8 cellular contexts compared by ENCODE assay signal in the genomic region with DNA sequence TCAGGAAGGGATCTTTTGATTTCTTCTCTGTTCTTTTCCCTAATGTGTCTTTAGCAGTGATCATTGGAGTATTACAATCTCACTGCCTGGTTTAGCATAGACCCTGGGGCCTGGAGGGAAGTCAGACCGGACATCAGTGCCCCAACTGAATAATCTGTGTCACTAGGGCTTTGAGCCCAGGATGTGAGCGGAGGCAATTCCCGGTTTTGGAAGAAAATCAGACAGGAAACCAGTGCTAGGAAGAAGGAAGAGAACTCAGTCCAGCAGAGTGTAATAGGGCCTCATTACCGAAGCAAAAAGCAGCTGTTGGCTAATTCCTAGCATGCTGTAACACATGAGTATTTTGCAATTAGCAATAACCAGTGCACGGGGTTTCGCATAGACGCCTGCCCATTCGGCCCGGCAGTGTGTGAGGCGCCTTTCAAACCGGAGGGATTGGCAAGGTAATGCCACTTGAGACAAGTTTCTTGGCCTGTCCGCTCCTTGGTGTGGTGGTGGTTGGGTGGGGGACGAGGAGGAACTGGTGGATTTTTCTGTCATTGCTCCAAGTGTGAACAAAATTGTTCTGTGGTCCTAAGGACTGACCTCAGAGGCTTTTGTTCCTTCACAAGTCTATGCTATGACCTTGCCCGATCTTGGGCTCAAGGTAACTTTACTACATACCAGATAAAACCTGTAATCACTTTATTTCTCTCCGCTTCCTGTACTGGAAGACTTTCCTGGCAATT. TPM values are rescaled to one million over a fixed set of nuclear protein-coding genes. Genes with fewer than 3 reads are reported as not detected.
DNase-seq lines count a peak whose midpoint lies in the region; ATAC-seq and TF ChIP-seq lines count a peak whose summit lies in the region.

No MANE protein-coding gene starts in this region.

- H3K9ac ChIP-seq in muscle layer of colon (ENCODE audit: low read length): peak overlapping the region; percentile 89

- H3K36me3 Mint-ChIP-seq in T-helper 2 cell treated with Interferon-gamma antibody and Interleukin-4, amounts not matched to agents 5 μg/mL and 100 μg/mL, for 36 hours (ENCODE audit: low read depth): peaks cover 10% of the 10 kb centered on the region

- peaks cover 34% of the 10 kb centered on the region for H3K4me1 ChIP-seq in muscle layer of colon (ENCODE audit: insufficient read depth, low read length)

- H3K27me3 ChIP-seq in BJ (ENCODE audit: control insufficient read depth, insufficient read depth, low read length): no peaks in the 10 kb centered on the region
- H3K27me3 ChIP-seq in dorsolateral prefrontal cortex: no peaks in the 10 kb centered on the region
- no peaks in the 10 kb centered on the region for H3K27me3 ChIP-seq in muscle layer of colon (ENCODE audit: control insufficient read depth in 1 of 2, insufficient read depth in 2 of 2, low read length in 2 of 2)

- peak overlapping the region; percentile 97 for H3K4me3 ChIP-seq in BJ (ENCODE audit: low read depth, low read length)
- peak overlapping the region; percentile 4 to 96 (median 81) for H3K4me3 ChIP-seq in dorsolateral prefrontal cortex
- peak overlapping the region; percentile 89 to 96 for H3K4me3 ChIP-seq in muscle layer of colon (ENCODE audit: low read depth in 1 of 2, low read length in 2 of 2)

- ATAC-seq in GM18868 (IDR thresholded peaks at IDR 0.05; ENCODE audit: unreplicated experiment): no peak

- peaks cover 2% of the 10 kb centered on the region for H3K27me3 Mint-ChIP-seq in T-helper 2 cell treated with Interferon-gamma antibody and Interleukin-4, amounts not matched to agents 5 μg/mL and 100 μg/mL, for 36 hours (ENCODE audit: low read depth)

- no peak overlapping the region for H3K4me3 Mint-ChIP-seq in T-helper 2 cell treated with Interferon-gamma antibody and Interleukin-4, amounts not matched to agents 5 μg/mL and 100 μg/mL, for 36 hours

- DNase-seq in BJ (ENCODE audit: low read depth) (no peak), NCI-H226 (peak; percentile 25), dorsolateral prefrontal cortex (peak in 2 of 10 donors; percentile 14 to 44), islet precursor cell (no peak), NCI-H2107 (lab: John Stamatoyannopoulos, UW) (no peak)
- no peak for DNase-seq in T-helper 2 cell treated with Interferon-gamma antibody and Interleukin-4, amounts not matched to agents 5 μg/mL and 100 μg/mL, for 36 hours (ENCODE audit: low spot score)

- no peak overlapping the region for H3K27ac Mint-ChIP-seq in T-helper 2 cell treated with Interferon-gamma antibody and Interleukin-4, amounts not matched to agents 5 μg/mL and 100 μg/mL, for 36 hours

- H3K4me1 Mint-ChIP-seq in T-helper 2 cell treated with Interferon-gamma antibody and Interleukin-4, amounts not matched to agents 5 μg/mL and 100 μg/mL, for 36 hours (ENCODE audit: low read depth): peaks cover 24% of the 10 kb centered on the region

- H3K36me3 ChIP-seq in BJ (ENCODE audit: control insufficient read depth, insufficient read depth, low read length): peaks cover 5% of the 10 kb centered on the region
- H3K36me3 ChIP-seq in muscle layer of colon (ENCODE audit: insufficient read depth, low read length): no peaks in the 10 kb centered on the region

- intact Hi-C loops in dorsolateral prefrontal cortex (cut with DNase I): loop anchor here (5.0 to 10.0 kb wide), 8 partner anchors 171 to 693 kb away; a partner anchor contains a TSS

- peak overlapping the region; percentile 3 to 99 (median 96) for H3K27ac ChIP-seq in dorsolateral prefrontal cortex
- H3K27ac ChIP-seq in muscle layer of colon (ENCODE audit: low read depth, low read length): peak overlapping the region; percentile 99

- TF ChIP-seq CTCF in BJ (IDR thresholded peaks at IDR 0.05; ENCODE audit: insufficient read depth, low read depth, low read length) (no peak), dorsolateral prefrontal cortex (IDR thresholded peaks at IDR 0.05 in 54 of 56, conservative IDR thresholded peaks at IDR 0.05 in 2 of 56; ENCODE audit: low read depth in 1 of 56, partially characterized antibody in 56 of 56) (peak in 1 of 56 donors; percentile 12)

- POLR2A ChIA-PET in BJ (lab: Charles Lee): interaction anchor here (0.6 to 0.8 kb wide), 2 partner anchors 40 to 170 kb away, joined by 3 to 5 read pairs; no protein-coding TSS in a partner anchor

- H3K9me3 Mint-ChIP-seq in T-helper 2 cell treated with Interferon-gamma antibody and Interleukin-4, amounts not matched to agents 5 μg/mL and 100 μg/mL, for 36 hours: no peaks in the 10 kb centered on the region

- no peaks in the 10 kb centered on the region for H3K9me3 ChIP-seq in muscle layer of colon (ENCODE audit: low read length)

- CTCF ChIA-PET in BJ (lab: Yijun Ruan, JAX): interaction anchor here (0.7 to 2.2 kb wide), 5 partner anchors 53 to 692 kb away, joined by 3 to 8 read pairs (median 7); no protein-coding TSS in a partner anchor

RNA-seq across cellular contexts. Expression of a gene that starts 2.8 kb away (rescaled TPM):
- 43.1 and 52.5 TPM in 2 replicates for polyA plus RNA-seq in BJ (2011; rRNA removed)
- 80.7 and 95.7 TPM in 2 replicates for polyA minus RNA-seq in BJ (2011; rRNA and poly(A)+ RNA removed)
- 100 to 1,000 TPM in 7 of 120 experiments, 10 to 100 TPM in 113; 22.5 to 173 (median 64.0) TPM for total RNA-seq in dorsolateral prefrontal cortex
